In genomic region chr6:125250511-125250910, GRCh38 we compare ENCODE assay signal across 10 cellular contexts.
"Had no signal": no experiment of that assay in that cellular context is flagged by ENCODE, and none has a peak within 500 bp of the region (broad histone marks: within the 10 kb centered on the region; RNA-seq: fewer than 3 reads in every experiment).

No MANE protein-coding gene starts in this region.

- DNase-seq: GM23248, GOT3, H7, HFFc6, KBM-7 had no signal

- H3K27ac ChIP-seq: GM23248, HL-60, KMS-11 had no signal

- H3K36me3 ChIP-seq: HAP-1 had no signal

- H3K9ac ChIP-seq: GM23248, KMS-11 had no signal

- H3K9me3 Mint-ChIP-seq: HFFc6, IgD-negative memory B cell had no signal

- ATAC-seq: HCT116 had no signal

- H3K4me3 ChIP-seq: GM23248, HAP-1 had no signal

- H3K27ac Mint-ChIP-seq: HFFc6, IgD-negative memory B cell had no signal

- H2AFZ ChIP-seq: GM23248 had no signal

- H3K4me2 ChIP-seq: KMS-11 had no signal

- H3K4me3 Mint-ChIP-seq: HFFc6, IgD-negative memory B cell had no signal

- H3K4me1 Mint-ChIP-seq: IgD-negative memory B cell had no signal

- H3K36me3 Mint-ChIP-seq: IgD-negative memory B cell had no signal

- H3K9me3 ChIP-seq: HAP-1 had no signal
